ENCODE assay signal across 8 cellular contexts in genomic region chr3:61251174-61251972, GRCh38. TPM values are rescaled to one million over a fixed set of nuclear protein-coding genes. Genes with fewer than 3 reads are reported as not detected.
DNase-seq lines count a peak whose midpoint lies in the region; ATAC-seq and TF ChIP-seq lines count a peak whose summit lies in the region.

TSS of gene FHIT (minus strand) at chr3:61251452.

- H3K36me3 ChIP-seq in left lung: no peaks in the 10 kb centered on the region

- H3K9me3 ChIP-seq in left lung: no peaks in the 10 kb centered on the region

- DNase-seq in CD1c-positive myeloid dendritic cell (ENCODE audit: extremely low spot score) (peak; percentile 96), NCI-H748 (lab: John Stamatoyannopoulos, UW; ENCODE audit: unreplicated experiment) (peak; percentile 94), dermis blood vessel endothelial cell (peak; percentile 94), left lung (peak; percentile 93 to 97)
- peak; percentile 76 to 87 for DNase-seq in activated CD4-positive, alpha-beta T cell treated with anti-CD3 and anti-CD28 coated beads, Interleukin-2, amount 50 U/mL, for 24 hours (ENCODE audit: low read depth in 1 of 2, low spot score in 1 of 2)
- DNase-seq in stimulated activated CD4-positive, alpha-beta T cell treated with anti-CD3 and anti-CD28 coated beads, Interleukin-2, amount 100 ng/mL, for 4 hours (ENCODE audit: low read depth): peak; percentile 88

- intact Hi-C loops in left lung (cut with DNase I): no loop called here

- TF ChIP-seq CTCF in left lung (IDR thresholded peaks at IDR 0.05): no peak

- H3K4me1 ChIP-seq in left lung: peaks cover 0 to 14% of the 10 kb centered on the region in 2 donors

- peak within 1 kb of the TSS; percentile 73 to 77 for H3K27ac ChIP-seq in left lung

- H3K27me3 ChIP-seq in left lung: no peaks in the 10 kb centered on the region

- peak; percentile 89 for ATAC-seq in GM19351 (IDR thresholded peaks at IDR 0.05; ENCODE audit: unreplicated experiment)
- peak; percentile 90 for ATAC-seq in HG03520 (IDR thresholded peaks at IDR 0.05; ENCODE audit: unreplicated experiment)
- ATAC-seq in left lung: peak; percentile 97

- peak within 1 kb of the TSS; percentile 70 to 81 for H3K4me3 ChIP-seq in left lung

RNA-seq across cellular contexts. Expression of gene FHIT, which starts in this region (rescaled TPM):
- total RNA-seq in dermis blood vessel endothelial cell (0.51 and 0.56 TPM in 2 replicates), left lung (10 to 100 TPM; 12.8 to 16.3 TPM)

Comparison
In these comparisons a context has a peak if more than half of its experiments do, and no peak if none do; other contexts are left out.
1. Peak in every context shown above with its lines: DNase-seq, ATAC-seq, H3K4me3 ChIP-seq and H3K27ac ChIP-seq.
2. Peak in DNase-seq in dermis blood vessel endothelial cell; RNA of the gene not detected or under 1 TPM.